Comparison of ENCODE assay signal across 21 cellular contexts in the genomic region with DNA sequence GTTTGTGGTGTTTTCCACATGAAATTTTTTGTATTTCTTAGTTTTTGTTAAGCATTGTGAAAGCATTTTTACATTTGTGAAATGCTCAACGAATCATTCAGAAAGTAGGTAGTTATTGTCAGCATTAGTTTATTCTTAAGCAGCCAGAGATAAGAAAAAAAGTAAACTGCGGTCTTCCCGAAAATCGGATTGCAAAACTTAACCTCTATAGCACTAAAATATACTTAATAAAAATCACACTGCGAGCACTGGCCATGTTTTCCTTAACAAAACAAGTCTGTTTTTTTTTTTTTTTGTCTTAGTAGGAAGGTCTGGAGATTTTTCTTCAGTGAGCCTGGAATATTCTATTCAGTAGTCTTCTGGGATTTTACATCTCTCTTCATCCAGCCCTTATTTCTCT.
DNase-seq lines count a peak whose midpoint lies in the region; ATAC-seq and TF ChIP-seq lines count a peak whose summit lies in the region.
"Had no signal": no experiment of that assay in that cellular context is flagged by ENCODE, and none has a peak within 500 bp of the region (broad histone marks: within the 10 kb centered on the region; RNA-seq: fewer than 3 reads in every experiment).

No MANE protein-coding gene starts in this region.

- H2AK5ac ChIP-seq in mesenchymal stem cell (ENCODE audit: low read length, severe bottlenecking) = no peak overlapping the region
- no peak overlapping the region for H2AK5ac ChIP-seq in H9 (ENCODE audit: insufficient read length, low read length)

- H3K36me3 ChIP-seq in left ventricle myocardium inferior (no peaks in the 10 kb centered on the region), adipocyte (ENCODE audit: control insufficient read depth, insufficient read depth, low read length, severe bottlenecking) (no peaks in the 10 kb centered on the region), mesenchymal stem cell (ENCODE audit: control insufficient read depth in 1 of 2, insufficient read depth in 2 of 2, low read depth in 1 of 2, low read length in 2 of 2) (no peaks in the 10 kb centered on the region)

- H3T11ph ChIP-seq in H9 (ENCODE audit: low read length) = no peak overlapping the region

- H2BK12ac ChIP-seq in mesenchymal stem cell (ENCODE audit: low read length in 2 of 2) (no peak overlapping the region), H9 (ENCODE audit: insufficient read length, low read depth, low read length) (no peak overlapping the region)

- H3K36me3 Mint-ChIP-seq in H9 (ENCODE audit: insufficient read depth in 1 of 3, low read depth in 3 of 3) = no peaks in the 10 kb centered on the region
- H3K36me3 Mint-ChIP-seq: CD4-positive, CD25-positive, alpha-beta regulatory T cell; CD8-positive, alpha-beta memory T cell had no signal

- H3K4me3 ChIP-seq in left ventricle myocardium inferior (no peak overlapping the region), adipocyte (ENCODE audit: low read length) (peak overlapping the region; percentile 40), mesenchymal stem cell (ENCODE audit: insufficient read depth in 1 of 2, low read depth in 1 of 2, low read length in 2 of 2) (peak overlapping the region in 1 of 2 experiments; percentile 66)
- H3K4me3 ChIP-seq: A549, GM12878 had no signal

- H3K4me1 Mint-ChIP-seq in H9 = no peaks in the 10 kb centered on the region
- H3K4me1 Mint-ChIP-seq: B cell; CD4-positive, CD25-positive, alpha-beta regulatory T cell; CD8-positive, alpha-beta memory T cell had no signal

- H3K27me3 ChIP-seq in left ventricle myocardium inferior (ENCODE audit: low read depth) (no peaks in the 10 kb centered on the region), adipocyte (replicated peaks; ENCODE audit: control insufficient read depth, insufficient read depth, low read length) (no peaks in the 10 kb centered on the region), mesenchymal stem cell (ENCODE audit: control insufficient read depth in 1 of 2, insufficient read depth in 1 of 2, low read length in 2 of 2) (no peaks in the 10 kb centered on the region), H9 (ENCODE audit: insufficient read depth, low read length) (no peaks in the 10 kb centered on the region)

- no peaks in the 10 kb centered on the region for H3K79me1 ChIP-seq in mesenchymal stem cell (replicated peaks; ENCODE audit: low read length, poor library complexity, severe bottlenecking)
- H3K79me1 ChIP-seq in H9 (ENCODE audit: insufficient read depth, low read depth, low read length, poor library complexity, severe bottlenecking) = no peaks in the 10 kb centered on the region

- H2BK5ac ChIP-seq in mesenchymal stem cell (ENCODE audit: low read depth, low read length, poor library complexity, severe bottlenecking) (no peak overlapping the region), H9 (ENCODE audit: insufficient read length, low read length) (no peak overlapping the region)

- H3K4me2 ChIP-seq in mesenchymal stem cell (ENCODE audit: low read length, poor library complexity, severe bottlenecking) (no peak overlapping the region), H9 (ENCODE audit: insufficient read depth, insufficient read length, low read length) (no peak overlapping the region)
- H3K4me2 ChIP-seq: A549 had no signal

- intact Hi-C loops in left ventricle myocardium inferior (cut with micrococcal nuclease) = no loop called here
- intact Hi-C loops in cardiac septum (cut with DNase I) = no loop called here

- H3K9ac ChIP-seq in adipocyte (ENCODE audit: low read length) (no peak overlapping the region), mesenchymal stem cell (ENCODE audit: low read length) (peak overlapping the region; percentile 33), H9 (ENCODE audit: extremely low read depth, insufficient read length, low read length) (no peak overlapping the region)

- H3K23ac ChIP-seq in mesenchymal stem cell (ENCODE audit: low read length in 2 of 2) (no peak overlapping the region), H9 (ENCODE audit: insufficient read length, low read depth, low read length) (no peak overlapping the region)

- H3K4ac ChIP-seq in mesenchymal stem cell (ENCODE audit: low read depth in 1 of 2, low read length in 2 of 2) = no peak overlapping the region
- no peak overlapping the region for H3K4ac ChIP-seq in H9 (ENCODE audit: low read depth, low read length)

- no CpG with 5 or more reads among the region's 5 CpGs for WGBS in mesenchymal stem cell
- WGBS in H9 (ENCODE audit: extremely low coverage, insufficient read length, low lambda C conversion rate) = no CpG with 5 or more reads among the region's 5 CpGs

- H3K79me2 ChIP-seq in H9 (ENCODE audit: insufficient read depth, low read length) = no peaks in the 10 kb centered on the region

- H3K4me1 ChIP-seq in left ventricle myocardium inferior (peaks cover 16% of the 10 kb centered on the region), adipocyte (ENCODE audit: control insufficient read depth, insufficient read depth, low read length) (peaks cover 5% of the 10 kb centered on the region), mesenchymal stem cell (ENCODE audit: control insufficient read depth, insufficient read depth, low read depth, low read length) (no peaks in the 10 kb centered on the region), H9 (ENCODE audit: insufficient read depth, low read length) (no peaks in the 10 kb centered on the region)
- H3K4me1 ChIP-seq: A549 had no signal

- H3K14ac ChIP-seq in mesenchymal stem cell (ENCODE audit: low read length in 2 of 2) = no peak overlapping the region
- H3K14ac ChIP-seq in H9 (ENCODE audit: insufficient read depth, low read length) = no peak overlapping the region

- H2BK120ac ChIP-seq in mesenchymal stem cell (ENCODE audit: low read depth, low read length) (no peak overlapping the region), H9 (ENCODE audit: low read depth, low read length, poor library complexity, severe bottlenecking) (no peak overlapping the region)

- H4K8ac ChIP-seq in mesenchymal stem cell (ENCODE audit: low read length) (no peak overlapping the region), H9 (replicated peaks; ENCODE audit: insufficient read length, low read depth, low read length) (no peak overlapping the region)

- H4K20me1 ChIP-seq in H9 (ENCODE audit: control insufficient read depth, insufficient read depth, insufficient read length) = no peaks in the 10 kb centered on the region

- no peak overlapping the region for H3K56ac ChIP-seq in H9 (ENCODE audit: insufficient read length, low read depth, low read length)

- no peak overlapping the region for H3K27ac Mint-ChIP-seq in H9
- H3K27ac Mint-ChIP-seq: B cell; CD4-positive, CD25-positive, alpha-beta regulatory T cell; CD8-positive, alpha-beta memory T cell had no signal

- no peak overlapping the region for H4K91ac ChIP-seq in mesenchymal stem cell (ENCODE audit: low read length)
- no peak overlapping the region for H4K91ac ChIP-seq in H9 (ENCODE audit: insufficient read length, low read depth, low read length)

- no peak overlapping the region for H2BK20ac ChIP-seq in H9 (ENCODE audit: low read depth, low read length, poor library complexity, severe bottlenecking)

- H3K9me3 ChIP-seq in left ventricle myocardium inferior (replicated peaks) (no peaks in the 10 kb centered on the region), adipocyte (ENCODE audit: control insufficient read depth, low read length) (no peaks in the 10 kb centered on the region), mesenchymal stem cell (ENCODE audit: control insufficient read depth, low read length) (no peaks in the 10 kb centered on the region), H9 (ENCODE audit: control insufficient read depth, low read depth, low read length) (no peaks in the 10 kb centered on the region)
- H3K9me3 ChIP-seq: A549 had no signal

- H3K9me3 Mint-ChIP-seq in H9 = no peaks in the 10 kb centered on the region
- H3K9me3 Mint-ChIP-seq: CD8-positive, alpha-beta memory T cell had no signal

- H3K27me3 Mint-ChIP-seq in H9 (ENCODE audit: low read depth) = no peaks in the 10 kb centered on the region
- H3K27me3 Mint-ChIP-seq: CD4-positive, CD25-positive, alpha-beta regulatory T cell had no signal

- TF ChIP-seq CTCF in left ventricle myocardium inferior (IDR thresholded peaks at IDR 0.05; ENCODE audit: borderline replicate concordance) = no peak
- TF ChIP-seq CTCF in H9 (conservative IDR thresholded peaks at IDR 0.05) = no peak

- H2AFZ ChIP-seq in mesenchymal stem cell (ENCODE audit: low read depth, low read length) (no peak overlapping the region), H9 (ENCODE audit: low read length) (no peak overlapping the region)

- no peak for DNase-seq in left ventricle myocardium inferior
- no peak for DNase-seq in cardiac septum (ENCODE audit: low spot score)
- no peak for DNase-seq in adipocyte (ENCODE audit: low read depth)
- DNase-seq in mesenchymal stem cell = no peak
- no peak for DNase-seq in cerebellum (ENCODE audit: low spot score)
- no peak for DNase-seq in H9
- DNase-seq: C1 segment of cervical spinal cord; CD4-positive, CD25-positive, alpha-beta regulatory T cell; CD8-positive, alpha-beta memory T cell; COR-L47; DMS 273 treated with DMSO at 0.1 percent for 48 hours; DMS53; DND-41; EL; GOT3; H7 had no signal

- H3K27ac ChIP-seq in left ventricle myocardium inferior (replicated peaks) (peak overlapping the region; percentile 60), mesenchymal stem cell (ENCODE audit: low read length, poor library complexity, severe bottlenecking) (no peak overlapping the region), H9 (ENCODE audit: insufficient read length, low read depth, low read length) (no peak overlapping the region)
- H3K27ac ChIP-seq: 22Rv1, A549 had no signal

- H3K18ac ChIP-seq in mesenchymal stem cell (ENCODE audit: low read depth in 1 of 2, low read length in 2 of 2) (no peak overlapping the region), H9 (ENCODE audit: insufficient read length, low read depth, low read length) (no peak overlapping the region)

- H3K23me2 ChIP-seq in H9 (ENCODE audit: insufficient read length, low read depth, low read length, poor library complexity, severe bottlenecking) = no peaks in the 10 kb centered on the region

- H3K4me3 Mint-ChIP-seq in H9 = no peak overlapping the region
- H3K4me3 Mint-ChIP-seq: B cell; CD4-positive, CD25-positive, alpha-beta regulatory T cell; CD8-positive, alpha-beta memory T cell had no signal

- no peak for ATAC-seq in HG02870 (IDR thresholded peaks at IDR 0.05; ENCODE audit: unreplicated experiment)
- ATAC-seq: A549, GM12878 had no signal

- no peak overlapping the region for H4K5ac ChIP-seq in H9 (ENCODE audit: insufficient read length, low read depth, low read length)

- H2BK15ac ChIP-seq in mesenchymal stem cell (ENCODE audit: low read depth, poor library complexity, severe bottlenecking) (no peak overlapping the region), H9 (ENCODE audit: low read depth, low read length) (no peak overlapping the region)
